14 cellular contexts compared by ENCODE assay signal in genomic region chr13:35857769-35858168, GRCh38.
DNase-seq lines count a peak whose midpoint lies in the region; ATAC-seq, FAIRE-seq and TF ChIP-seq lines count a peak whose summit lies in the region.
"Had no signal": no experiment of that assay in that cellular context is flagged by ENCODE, and none has a peak within 500 bp of the region (broad histone marks: within the 10 kb centered on the region; RNA-seq: fewer than 3 reads in every experiment).

No MANE protein-coding gene starts in this region.

- ATAC-seq in HG03521 (IDR thresholded peaks at IDR 0.05; ENCODE audit: unreplicated experiment), result no peak
- ATAC-seq: activated CD4-positive, CD25-positive, alpha-beta regulatory T cell treated with anti-CD3 and anti-CD28 coated beads, Interleukin-2, amount 50 U/mL, for 24 hours; HCT116; naive thymus-derived CD4-positive, alpha-beta T cell; stimulated activated memory B cell treated with anti-CD40 and anti-IgM and Interleukin-4, amounts not matched to agents 10 μg/mL and 1 μg/mL and 100 μg/mL, for 72 hours had no signal

- TF ChIP-seq CTCF in brain (conservative IDR thresholded peaks at IDR 0.05), result no peak

- FAIRE-seq in urothelium cell line (lab: Jason Lieb, UNC), result no peak

- H3K36me3 Mint-ChIP-seq in brain, result peaks cover 38% of the 10 kb centered on the region
- H3K36me3 Mint-ChIP-seq: naive thymus-derived CD4-positive, alpha-beta T cell; stimulated activated memory B cell treated with anti-CD40 and anti-IgM and Interleukin-4, amounts not matched to agents 10 μg/mL and 1 μg/mL and 100 μg/mL, for 72 hours had no signal

- H3K27me3 Mint-ChIP-seq in brain, result peaks cover 4% of the 10 kb centered on the region
- H3K27me3 Mint-ChIP-seq: stimulated activated memory B cell treated with anti-CD40 and anti-IgM and Interleukin-4, amounts not matched to agents 10 μg/mL and 1 μg/mL and 100 μg/mL, for 72 hours had no signal

- no peak overlapping the region for H3K4me3 Mint-ChIP-seq in brain
- H3K4me3 Mint-ChIP-seq: naive thymus-derived CD4-positive, alpha-beta T cell; stimulated activated memory B cell treated with anti-CD40 and anti-IgM and Interleukin-4, amounts not matched to agents 10 μg/mL and 1 μg/mL and 100 μg/mL, for 72 hours had no signal

- H3K27ac Mint-ChIP-seq in brain, result peak overlapping the region in 3 of 5 experiments; percentile 15 to 63 (median 58)
- H3K27ac Mint-ChIP-seq: stimulated activated memory B cell treated with anti-CD40 and anti-IgM and Interleukin-4, amounts not matched to agents 10 μg/mL and 1 μg/mL and 100 μg/mL, for 72 hours had no signal

- no peaks in the 10 kb centered on the region for H3K9me3 Mint-ChIP-seq in brain

- peaks cover 76% of the 10 kb centered on the region for H3K4me1 Mint-ChIP-seq in brain
- H3K4me1 Mint-ChIP-seq: naive thymus-derived CD4-positive, alpha-beta T cell; stimulated activated memory B cell treated with anti-CD40 and anti-IgM and Interleukin-4, amounts not matched to agents 10 μg/mL and 1 μg/mL and 100 μg/mL, for 72 hours had no signal

- DNase-seq in NOMO-1 treated with DMSO at 0.1 percent for 48 hours (lab: John Stamatoyannopoulos, UW; ENCODE audit: unreplicated experiment) (peak; percentile 35), NOMO-1 treated with dmso at 0.1 percent for 144 hours (lab: John Stamatoyannopoulos, UW; ENCODE audit: unreplicated experiment) (no peak), left kidney (ENCODE audit: low read depth, low spot score) (peak; percentile 64), urothelium cell line (ENCODE audit: low spot score) (peak; percentile 20), germinal center (ENCODE audit: low spot score) (no peak), NCI-H187 (lab: John Stamatoyannopoulos, UW) (no peak)
- DNase-seq: dermis blood vessel endothelial cell; naive thymus-derived CD4-positive, alpha-beta T cell; SHP77 had no signal

Comparison
In these comparisons a context has a peak if more than half of its experiments do, and no peak if none do; other contexts are left out.
1. DNase-seq: peak in NOMO-1 treated with DMSO at 0.1 percent for 48 hours (single experiment), left kidney (single experiment) and urothelium cell line (single experiment); none in NOMO-1 treated with dmso at 0.1 percent for 144 hours (single experiment), germinal center (single experiment) and NCI-H187 (0 of 2).